ENCODE assay signal across 29 cellular contexts in genomic region chr9:1157836-1158235, GRCh38.
"Had no signal": no experiment of that assay in that cellular context is flagged by ENCODE, and none has a peak within 500 bp of the region (broad histone marks: within the 10 kb centered on the region; RNA-seq: fewer than 3 reads in every experiment).

No MANE protein-coding gene starts in this region.

- H3K27me3 ChIP-seq: dorsolateral prefrontal cortex, esophagus muscularis mucosa, esophagus squamous epithelium, foreskin keratinocyte, gastrocnemius medialis, gastroesophageal sphincter, heart left ventricle, heart right ventricle, hepatocyte had no signal

- H3K36me3 ChIP-seq: esophagus muscularis mucosa, esophagus squamous epithelium, gastrocnemius medialis, gastroesophageal sphincter, heart left ventricle, heart right ventricle had no signal

- H3K4me3 Mint-ChIP-seq: dendritic cell treated with granulocyte-macrophage colony-stimulating factor and Interleukin-4, amounts not matched to agents 40 ng/mL and 50 ng/mL, for 4 days; effector memory CD8-positive, alpha-beta T cell; endodermal cell had no signal

- H3K27me3 Mint-ChIP-seq: dendritic cell treated with granulocyte-macrophage colony-stimulating factor and Interleukin-4, amounts not matched to agents 40 ng/mL and 50 ng/mL, for 4 days; effector memory CD8-positive, alpha-beta T cell had no signal

- H2AFZ ChIP-seq: hepatocyte had no signal

- H3K79me2 ChIP-seq: hepatocyte had no signal

- ATAC-seq: effector memory CD8-positive, alpha-beta T cell; esophagus mucosa; foreskin keratinocyte; gastrocnemius medialis; gastroesophageal sphincter; heart left ventricle; heart right ventricle had no signal

- H3K27ac ChIP-seq: coronary artery, dorsolateral prefrontal cortex, epithelial cell of prostate, esophagus muscularis mucosa, esophagus squamous epithelium, foreskin keratinocyte, gastrocnemius medialis, gastroesophageal sphincter, heart left ventricle, heart right ventricle, hepatocyte had no signal

- H3K27ac Mint-ChIP-seq: dendritic cell treated with granulocyte-macrophage colony-stimulating factor and Interleukin-4, amounts not matched to agents 40 ng/mL and 50 ng/mL, for 4 days; effector memory CD8-positive, alpha-beta T cell; endodermal cell had no signal

- H3K4me3 ChIP-seq: coronary artery, dorsolateral prefrontal cortex, esophagus muscularis mucosa, esophagus squamous epithelium, gastrocnemius medialis, gastroesophageal sphincter, heart left ventricle, heart right ventricle, hepatocyte had no signal

- H3K4me1 ChIP-seq: esophagus muscularis mucosa, esophagus squamous epithelium, foreskin keratinocyte, gastrocnemius medialis, gastroesophageal sphincter, heart left ventricle, heart right ventricle had no signal

- DNase-seq: cortex of kidney; dermis blood vessel endothelial cell; dorsolateral prefrontal cortex; effector CD4-positive, alpha-beta T cell; effector CD8-positive, alpha-beta T cell; effector memory CD4-positive, alpha-beta T cell; effector memory CD8-positive, alpha-beta T cell; endodermal cell; erythroblast; esophagus squamous epithelium; foreskin fibroblast; foreskin keratinocyte; foreskin melanocyte; gastrocnemius medialis; glutamatergic neuron; head of caudate nucleus; heart left ventricle; heart right ventricle; hippocampal formation had no signal

- H3K4me2 ChIP-seq: hepatocyte had no signal

- FAIRE-seq: endometrium, endothelial cell of umbilical vein, frontal cortex had no signal

- H3K9me3 ChIP-seq: esophagus muscularis mucosa, esophagus squamous epithelium, gastrocnemius medialis, gastroesophageal sphincter, heart left ventricle, heart right ventricle had no signal

- H3K9me3 Mint-ChIP-seq: dendritic cell treated with granulocyte-macrophage colony-stimulating factor and Interleukin-4, amounts not matched to agents 40 ng/mL and 50 ng/mL, for 4 days; endodermal cell had no signal
